28 cellular contexts compared by ENCODE assay signal in genomic region chr2:6966541-6966940, GRCh38.
"Had no signal": no experiment of that assay in that cellular context is flagged by ENCODE, and none has a peak within 500 bp of the region (broad histone marks: within the 10 kb centered on the region; RNA-seq: fewer than 3 reads in every experiment).

No MANE protein-coding gene starts in this region.

- H3K4me2 ChIP-seq: KMS-11, PC-9 had no signal

- H3K27ac ChIP-seq: ascending aorta, cardiac muscle cell, KMS-11, PC-9, SJCRH30 had no signal

- H3K27me3 Mint-ChIP-seq: activated CD4-positive, alpha-beta T cell treated with anti-CD3 and anti-CD28 coated beads, Interleukin-2, amount 10 ng/mL, durations not matched to agents 24 days and 14 days; activated CD8-positive, alpha-beta T cell treated with anti-CD3 and anti-CD28 coated beads for 36 hours; activated naive CD4-positive, alpha-beta T cell treated with anti-CD3 and anti-CD28 coated beads, Interleukin-2, amount 50 U/mL, for 24 hours; activated naive CD8-positive, alpha-beta T cell treated with anti-CD3 and anti-CD28 coated beads, Interleukin-2, amount 10 ng/mL, durations not matched to agents 7 days and 5 days had no signal

- H3K36me3 ChIP-seq: cardiac muscle cell, SJCRH30 had no signal

- H3K4me1 ChIP-seq: ascending aorta had no signal

- H3K9ac ChIP-seq: KMS-11 had no signal

- DNase-seq: activated CD4-positive, alpha-beta T cell treated with anti-CD3 and anti-CD28 coated beads, Interleukin-2, amount 10 ng/mL, durations not matched to agents 24 days and 14 days; activated CD4-positive, alpha-beta T cell treated with anti-CD3 and anti-CD28 coated beads, Interleukin-2, amount 50 U/mL, for 4 hours; activated CD8-positive, alpha-beta T cell treated with anti-CD3 and anti-CD28 coated beads for 36 hours; activated gamma-delta T cell; activated naive CD4-positive, alpha-beta T cell treated with Interleukin-2 at 50 U/mL for 16 hours; activated naive CD8-positive, alpha-beta T cell treated with anti-CD3 and anti-CD28 coated beads, Interleukin-2, amount 10 ng/mL, durations not matched to agents 7 days and 5 days; activated T-cell treated with anti-CD3 and anti-CD28 coated beads, Interleukin-2, amount 50 U/mL, for 1 hour; activated T-cell treated with anti-CD3 and anti-CD28 coated beads, Interleukin-2, amount 50 U/mL, for 72 hours; amygdala; MM.1S; MV-4-11; NCI-H1092; NCI-H187 treated with DMSO at 0.1 percent for 48 hours; NCI-H2171 treated with DMSO at 0.1 percent for 48 hours; NCI-H345; NCI-H510A; NCI-H526; NK-92 treated with Interleukin-12 subunit alpha and Interleukin-12 subunit beta, amount 100 ng/mL, for 24 hours; PC-9; SHP77; SJCRH30; T1000 had no signal

- H2AFZ ChIP-seq: PC-9 had no signal

- H3K9me3 ChIP-seq: ascending aorta, SJCRH30 had no signal

- H3K4me3 ChIP-seq: ascending aorta, cardiac muscle cell, PC-9, SJCRH30, SK-N-MC had no signal

- ATAC-seq: activated CD8-positive, alpha-beta T cell treated with anti-CD3 and anti-CD28 coated beads for 36 hours; activated T-cell treated with anti-CD3 and anti-CD28 coated beads, Interleukin-2, amount 50 U/mL, for 72 hours had no signal

- H3K27me3 ChIP-seq: ascending aorta, cardiac muscle cell, SJCRH30 had no signal

- H3K9me3 Mint-ChIP-seq: activated naive CD4-positive, alpha-beta T cell treated with anti-CD3 and anti-CD28 coated beads, Interleukin-2, amount 50 U/mL, for 24 hours; activated T-cell treated with anti-CD3 and anti-CD28 coated beads, Interleukin-2, amount 50 U/mL, for 72 hours had no signal

- H3K27ac Mint-ChIP-seq: activated CD4-positive, alpha-beta T cell treated with anti-CD3 and anti-CD28 coated beads, Interleukin-2, amount 10 ng/mL, durations not matched to agents 24 days and 14 days; activated CD8-positive, alpha-beta T cell treated with anti-CD3 and anti-CD28 coated beads for 36 hours; activated naive CD8-positive, alpha-beta T cell treated with anti-CD3 and anti-CD28 coated beads, Interleukin-2, amount 10 ng/mL, durations not matched to agents 7 days and 5 days; activated T-cell treated with anti-CD3 and anti-CD28 coated beads, Interleukin-2, amount 50 U/mL, for 72 hours; activated T-helper 2 cell treated with anti-CD3 and anti-CD28 coated beads, Interferon-gamma antibody, Interleukin-2, Interleukin-4, amounts not matched to agents 10 μg/mL and 5 μg/mL and 100 μg/mL, durations not matched to agents 14 hours and 24 hours and 36 hours had no signal

- H3K4me3 Mint-ChIP-seq: activated CD4-positive, alpha-beta T cell treated with anti-CD3 and anti-CD28 coated beads, Interleukin-2, amount 10 ng/mL, durations not matched to agents 24 days and 14 days; activated CD8-positive, alpha-beta T cell treated with anti-CD3 and anti-CD28 coated beads for 36 hours; activated naive CD4-positive, alpha-beta T cell treated with anti-CD3 and anti-CD28 coated beads, Interleukin-2, amount 50 U/mL, for 24 hours; activated naive CD8-positive, alpha-beta T cell treated with anti-CD3 and anti-CD28 coated beads, Interleukin-2, amount 10 ng/mL, durations not matched to agents 7 days and 5 days; activated T-cell treated with anti-CD3 and anti-CD28 coated beads, Interleukin-2, amount 50 U/mL, for 72 hours had no signal
